In the genomic region with DNA sequence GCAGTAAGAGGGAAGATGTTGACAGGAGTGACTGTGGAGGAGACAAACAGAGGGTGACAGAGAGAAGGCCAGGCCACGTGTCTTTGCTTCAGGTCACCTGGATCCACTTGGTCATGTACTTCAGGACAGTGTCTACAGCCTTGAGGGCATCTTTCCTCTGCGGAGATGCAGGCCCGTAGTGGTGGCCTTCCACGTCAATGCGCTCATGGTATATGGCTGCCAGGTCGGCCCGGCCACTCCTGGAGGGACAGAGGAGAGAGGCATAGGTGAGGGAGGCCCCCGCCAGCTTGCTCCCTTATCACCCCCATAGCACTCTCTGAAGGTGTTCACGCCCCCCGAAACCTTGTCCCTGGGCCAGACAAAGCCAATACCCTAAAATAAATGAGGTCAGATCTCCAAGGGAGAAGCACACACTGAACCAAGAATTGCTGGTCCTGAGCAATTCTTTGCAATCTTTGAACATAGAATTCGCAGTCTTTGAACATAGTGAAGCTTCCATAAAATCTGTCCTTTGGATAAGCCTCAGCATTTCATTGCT, we compare ENCODE assay signal across 37 cellular contexts.
"Had no signal": no experiment of that assay in that cellular context is flagged by ENCODE, and none has a peak within 500 bp of the region (broad histone marks: within the 10 kb centered on the region; RNA-seq: fewer than 3 reads in every experiment).

No MANE protein-coding gene starts in this region.

- H3K36me3 ChIP-seq: brain microvascular endothelial cell, MG63, WERI-Rb-1 had no signal

- H3K4me3 ChIP-seq: MG63, PC-9 had no signal

- H3K9me3 Mint-ChIP-seq: activated CD4-positive, alpha-beta T cell treated with anti-CD3 and anti-CD28 coated beads, Interleukin-2, amount 10 ng/mL, durations not matched to agents 7 days and 5 days; activated naive CD8-positive, alpha-beta T cell treated with anti-CD3 and anti-CD28 coated beads for 36 hours; activated T-helper 17 cell treated with anti-CD3 and anti-CD28 coated beads, Interleukin-2, amount 50 U/mL, for 72 hours had no signal

- H3K36me3 Mint-ChIP-seq: activated naive CD8-positive, alpha-beta T cell treated with anti-CD3 and anti-CD28 coated beads for 36 hours had no signal

- ATAC-seq: activated CD8-positive, alpha-beta T cell treated with anti-CD3 and anti-CD28 coated beads, Interleukin-2, amount 10 ng/mL, durations not matched to agents 7 days and 5 days; activated T-helper 17 cell treated with anti-CD3 and anti-CD28 coated beads, Interleukin-2, amount 50 U/mL, for 72 hours; Right ventricle myocardium inferior; SK-N-SH treated with all-trans-retinoic acid at 6 μM for 48 hours had no signal

- H3K27ac ChIP-seq: brain microvascular endothelial cell, PC-9, RWPE1, WERI-Rb-1 had no signal

- H3K4me3 Mint-ChIP-seq: activated CD4-positive, alpha-beta T cell treated with anti-CD3 and anti-CD28 coated beads, Interleukin-2, amount 10 ng/mL, durations not matched to agents 7 days and 5 days; activated CD8-positive, alpha-beta T cell treated with anti-CD3 and anti-CD28 coated beads, Interleukin-2, amount 10 ng/mL, durations not matched to agents 7 days and 5 days; activated naive CD8-positive, alpha-beta T cell treated with anti-CD3 and anti-CD28 coated beads for 36 hours; activated T-helper 17 cell treated with anti-CD3 and anti-CD28 coated beads, Interleukin-2, amount 50 U/mL, for 72 hours had no signal

- H3K27me3 Mint-ChIP-seq: activated CD4-positive, alpha-beta T cell treated with anti-CD3 and anti-CD28 coated beads, Interleukin-2, amount 10 ng/mL, durations not matched to agents 7 days and 5 days; activated naive CD8-positive, alpha-beta T cell treated with anti-CD3 and anti-CD28 coated beads for 36 hours had no signal

- H3K4me1 Mint-ChIP-seq: activated CD4-positive, alpha-beta T cell treated with anti-CD3 and anti-CD28 coated beads, Interleukin-2, amount 10 ng/mL, durations not matched to agents 7 days and 5 days; activated naive CD8-positive, alpha-beta T cell treated with anti-CD3 and anti-CD28 coated beads for 36 hours; activated T-helper 17 cell treated with anti-CD3 and anti-CD28 coated beads, Interleukin-2, amount 50 U/mL, for 72 hours had no signal

- H3K27me3 ChIP-seq: brain microvascular endothelial cell, MG63 had no signal

- H3K27ac Mint-ChIP-seq: activated CD4-positive, alpha-beta T cell treated with anti-CD3 and anti-CD28 coated beads, Interleukin-2, amount 10 ng/mL, durations not matched to agents 7 days and 5 days; activated CD8-positive, alpha-beta T cell treated with anti-CD3 and anti-CD28 coated beads, Interleukin-2, amount 10 ng/mL, durations not matched to agents 7 days and 5 days; activated naive CD8-positive, alpha-beta T cell treated with anti-CD3 and anti-CD28 coated beads for 36 hours; activated T-helper 17 cell treated with anti-CD3 and anti-CD28 coated beads, Interleukin-2, amount 50 U/mL, for 72 hours had no signal

- DNase-seq: activated CD4-positive, alpha-beta T cell treated with anti-CD3 and anti-CD28 coated beads for 1 hour; activated CD4-positive, alpha-beta T cell treated with anti-CD3 and anti-CD28 coated beads, Interleukin-2, amount 10 ng/mL, durations not matched to agents 7 days and 5 days; activated CD4-positive, alpha-beta T cell treated with anti-CD3 and anti-CD28 coated beads, Interleukin-2, amount 50 U/mL, for 48 hours; activated CD4-positive, CD25-positive, alpha-beta regulatory T cell; activated CD8-positive, alpha-beta memory T cell treated with anti-CD3 and anti-CD28 coated beads, Interleukin-2, amount 50 U/mL, for 4 hours; activated CD8-positive, alpha-beta T cell treated with anti-CD3 and anti-CD28 coated beads, Interleukin-2, amount 10 ng/mL, durations not matched to agents 7 days and 5 days; activated effector memory CD4-positive, alpha-beta T cell treated with anti-CD3 and anti-CD28 coated beads, Interleukin-2, amount 50 U/mL, for 16 hours; activated naive CD4-positive, alpha-beta T cell; activated naive CD4-positive, alpha-beta T cell treated with anti-CD3 and anti-CD28 coated beads, Interleukin-2, amount 50 U/mL, for 16 hours; activated naive CD8-positive, alpha-beta T cell treated with anti-CD3 and anti-CD28 coated beads for 36 hours; activated T-cell treated with anti-CD3 and anti-CD28 coated beads, Interleukin-2, amount 50 U/mL, for 48 hours; amniotic stem cell; aorta; brain microvascular endothelial cell; Kasumi-1; KG1; MG63; NCI-H1048; NCI-H1105 treated with DMSO at 0.1 percent for 48 hours; NCI-H1436; NCI-H1694; NCI-H1930; NCI-H2081 treated with DMSO at 0.1 percent for 48 hours; NCI-H510A; NCI-H526; NCI-H748 treated with DMSO at 0.1 percent for 48 hours; PC-9; SIG-M5; SW 1271; T-helper 1 cell; T-helper 2 cell; T-helper 9 cell; WERI-Rb-1 had no signal

- H3K9me3 ChIP-seq: MG63 had no signal
